ENCODE assay signal across 1 cellular context in genomic region chr2:219279916-219280516, GRCh38.
TF ChIP-seq lines count a peak whose summit lies in the region.

No MANE protein-coding gene starts in this region.

TF ChIP-seq in K562, 482 proteins besides CTCF, POLR2A, EP300 and RAD21 (continued from another document):
- TF ChIP-seq PRDM10 (IDR thresholded peaks at IDR 0.05; ENCODE audit: partially characterized antibody) (peak; percentile 5), ZNF263 (CRISPR knock-in tag; IDR thresholded peaks at IDR 0.05; ENCODE audit: borderline replicate concordance) (peak; percentile 76; the same call in 1 of the 2 replicates), KDM4B (IDR thresholded peaks at IDR 0.05; ENCODE audit: borderline replicate concordance in 2 of 2, low read depth in 1 of 2) (0 out of 4 replicates have a peak, but pooled peaks of 1 of the 2 experiments have one; percentile 43), YBX1 (IDR thresholded peaks at IDR 0.05) (no peak), NRF1 (conservative IDR thresholded peaks at IDR 0.05 in 1 of 2, IDR thresholded peaks at IDR 0.05 in 1 of 2) (no peak)
